ENCODE assay signal across 11 cellular contexts in the genomic region with DNA sequence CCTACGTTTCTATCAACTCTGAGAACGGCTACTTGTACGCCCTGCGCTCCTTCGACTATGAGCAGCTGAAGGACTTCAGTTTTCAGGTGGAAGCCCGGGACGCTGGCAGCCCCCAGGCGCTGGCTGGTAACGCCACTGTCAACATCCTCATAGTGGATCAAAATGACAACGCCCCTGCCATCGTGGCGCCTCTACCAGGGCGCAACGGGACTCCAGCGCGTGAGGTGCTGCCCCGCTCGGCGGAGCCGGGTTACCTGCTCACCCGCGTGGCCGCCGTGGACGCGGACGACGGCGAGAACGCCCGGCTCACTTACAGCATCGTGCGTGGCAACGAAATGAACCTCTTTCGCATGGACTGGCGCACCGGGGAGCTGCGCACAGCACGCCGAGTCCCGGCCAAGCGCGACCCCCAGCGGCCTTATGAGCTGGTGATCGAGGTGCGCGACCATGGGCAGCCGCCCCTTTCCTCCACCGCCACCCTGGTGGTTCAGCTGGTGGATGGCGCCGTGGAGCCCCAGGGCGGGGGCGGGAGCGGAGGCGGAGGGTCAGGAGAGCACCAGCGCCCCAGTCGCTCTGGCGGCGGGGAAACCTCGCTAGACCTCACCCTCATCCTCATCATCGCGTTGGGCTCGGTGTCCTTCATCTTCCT.
DNase-seq lines count a peak whose midpoint lies in the region; ATAC-seq lines count a peak whose summit lies in the region.
"Had no signal": no experiment of that assay in that cellular context is flagged by ENCODE, and none has a peak within 500 bp of the region (broad histone marks: within the 10 kb centered on the region; RNA-seq: fewer than 3 reads in every experiment).

No MANE protein-coding gene starts in this region.

- peak overlapping the region; percentile 88 for H3K27ac ChIP-seq in substantia nigra (ENCODE audit: low read depth, low read length, poor library complexity, severe bottlenecking)
- H3K27ac ChIP-seq: BLaER1 treated with 17β-estradiol and CSF1 and Interleukin-3, amounts not matched to agents 10 nM and 100 nM had no signal

- DNase-seq in NCI-H82 (lab: John Stamatoyannopoulos, UW) = peak; percentile 63
- DNase-seq in NCI-H82 treated with DMSO at 0.1 percent for 48 hours (lab: John Stamatoyannopoulos, UW; ENCODE audit: unreplicated experiment) = no peak
- peak in 54 of 58 donors; percentile 23 to 85 (median 64) for DNase-seq in anterior cingulate cortex (lab: John Stamatoyannopoulos, UW)
- peak; percentile 69 for DNase-seq in iPS-NIHi7 (ENCODE audit: extremely low spot score)
- DNase-seq in substantia nigra (lab: John Stamatoyannopoulos, UW) = peak in 44 of 49 donors; percentile 12 to 87 (median 54)
- DNase-seq in activated CD4-positive, CD25-positive, alpha-beta regulatory T cell (lab: John Stamatoyannopoulos, UW) = no peak
- no peak for DNase-seq in NK-92 treated with Interleukin-12 subunit alpha and Interleukin-12 subunit beta, amount 100 ng/mL, for 24 hours (lab: John Stamatoyannopoulos, UW)
- DNase-seq: cerebellar nuclear complex, OCI-M1 had no signal

- ATAC-seq in HG02885 (IDR thresholded peaks at IDR 0.05; ENCODE audit: poor library complexity, unreplicated experiment) = no peak

Comparison
In these comparisons a context has a peak if more than half of its experiments do, and no peak if none do; other contexts are left out.
1. DNase-seq: peak in NCI-H82 (single experiment), anterior cingulate cortex (54 of 58), iPS-NIHi7 (single experiment) and substantia nigra (44 of 49); none in NCI-H82 treated with DMSO at 0.1 percent for 48 hours (single experiment), activated CD4-positive, CD25-positive, alpha-beta regulatory T cell (0 of 4) and NK-92 treated with Interleukin-12 subunit alpha and Interleukin-12 subunit beta, amount 100 ng/mL, for 24 hours (single experiment).